In the genomic region with DNA sequence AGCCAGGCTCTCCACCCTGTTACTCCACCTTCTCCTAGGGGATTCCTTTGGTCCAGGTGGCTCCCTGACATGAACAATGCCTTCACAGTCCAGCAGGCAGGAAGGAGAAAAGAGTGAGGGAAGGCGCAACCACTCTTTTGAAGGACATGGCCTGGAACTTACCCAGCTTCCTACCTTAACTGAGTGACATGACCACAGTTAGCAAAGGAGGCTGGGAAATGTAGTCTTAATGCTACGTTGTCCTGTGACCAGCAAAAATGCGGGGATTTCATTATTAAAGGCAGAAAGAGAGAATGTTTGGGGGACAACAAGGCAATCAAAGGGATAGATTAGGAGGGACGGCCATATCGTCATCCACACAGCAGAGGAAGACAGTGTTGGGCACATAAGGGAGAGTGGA, we compare ENCODE assay signal across 1 cellular context.
TF ChIP-seq lines count a peak whose summit lies in the region.

No MANE protein-coding gene starts in this region.

TF ChIP-seq in K562, 482 proteins besides CTCF, POLR2A, EP300 and RAD21 (continued from another document):
- TF ChIP-seq, protein P1, sequence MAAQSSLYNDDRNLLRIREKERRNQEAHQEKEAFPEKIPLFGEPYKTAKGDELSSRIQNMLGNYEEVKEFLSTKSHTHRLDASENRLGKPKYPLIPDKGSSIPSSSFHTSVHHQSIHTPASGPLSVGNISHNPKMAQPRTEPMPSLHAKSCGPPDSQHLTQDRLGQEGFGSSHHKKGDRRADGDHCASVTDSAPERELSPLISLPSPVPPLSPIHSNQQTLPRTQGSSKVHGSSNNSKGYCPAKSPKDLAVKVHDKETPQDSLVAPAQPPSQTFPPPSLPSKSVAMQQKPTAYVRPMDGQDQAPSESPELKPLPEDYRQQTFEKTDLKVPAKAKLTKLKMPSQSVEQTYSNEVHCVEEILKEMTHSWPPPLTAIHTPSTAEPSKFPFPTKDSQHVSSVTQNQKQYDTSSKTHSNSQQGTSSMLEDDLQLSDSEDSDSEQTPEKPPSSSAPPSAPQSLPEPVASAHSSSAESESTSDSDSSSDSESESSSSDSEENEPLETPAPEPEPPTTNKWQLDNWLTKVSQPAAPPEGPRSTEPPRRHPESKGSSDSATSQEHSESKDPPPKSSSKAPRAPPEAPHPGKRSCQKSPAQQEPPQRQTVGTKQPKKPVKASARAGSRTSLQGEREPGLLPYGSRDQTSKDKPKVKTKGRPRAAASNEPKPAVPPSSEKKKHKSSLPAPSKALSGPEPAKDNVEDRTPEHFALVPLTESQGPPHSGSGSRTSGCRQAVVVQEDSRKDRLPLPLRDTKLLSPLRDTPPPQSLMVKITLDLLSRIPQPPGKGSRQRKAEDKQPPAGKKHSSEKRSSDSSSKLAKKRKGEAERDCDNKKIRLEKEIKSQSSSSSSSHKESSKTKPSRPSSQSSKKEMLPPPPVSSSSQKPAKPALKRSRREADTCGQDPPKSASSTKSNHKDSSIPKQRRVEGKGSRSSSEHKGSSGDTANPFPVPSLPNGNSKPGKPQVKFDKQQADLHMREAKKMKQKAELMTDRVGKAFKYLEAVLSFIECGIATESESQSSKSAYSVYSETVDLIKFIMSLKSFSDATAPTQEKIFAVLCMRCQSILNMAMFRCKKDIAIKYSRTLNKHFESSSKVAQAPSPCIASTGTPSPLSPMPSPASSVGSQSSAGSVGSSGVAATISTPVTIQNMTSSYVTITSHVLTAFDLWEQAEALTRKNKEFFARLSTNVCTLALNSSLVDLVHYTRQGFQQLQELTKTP (IDR thresholded peaks at IDR 0.05; ENCODE audit: low read depth in 1 of 2, partially characterized antibody in 2 of 2), result peak in 1 of 2 experiments; percentile 53
TF ChIP-seq in K562: peak in this region for 3.
